Comparison of ENCODE assay signal across 24 cellular contexts in genomic region chr9:70917277-70917676, GRCh38.
"Had no signal": no experiment of that assay in that cellular context is flagged by ENCODE, and none has a peak within 500 bp of the region (broad histone marks: within the 10 kb centered on the region; RNA-seq: fewer than 3 reads in every experiment).

No MANE protein-coding gene starts in this region.

- H3K4me3 ChIP-seq: colonic mucosa, coronary artery, dorsolateral prefrontal cortex, esophagus muscularis mucosa, esophagus squamous epithelium, gastrocnemius medialis, gastroesophageal sphincter, heart left ventricle, heart right ventricle had no signal

- H3K4me3 Mint-ChIP-seq: dendritic cell treated with granulocyte-macrophage colony-stimulating factor and Interleukin-4, amounts not matched to agents 40 ng/mL and 50 ng/mL, for 4 days; effector memory CD8-positive, alpha-beta T cell; endodermal cell had no signal

- H3K36me3 ChIP-seq: colonic mucosa, esophagus muscularis mucosa, esophagus squamous epithelium, gastrocnemius medialis, gastroesophageal sphincter, heart left ventricle, heart right ventricle had no signal

- H3K27me3 ChIP-seq: colonic mucosa, dorsolateral prefrontal cortex, esophagus muscularis mucosa, esophagus squamous epithelium, foreskin keratinocyte, gastrocnemius medialis, gastroesophageal sphincter, heart left ventricle, heart right ventricle had no signal

- H3K27me3 Mint-ChIP-seq: dendritic cell treated with granulocyte-macrophage colony-stimulating factor and Interleukin-4, amounts not matched to agents 40 ng/mL and 50 ng/mL, for 4 days had no signal

- H3K27ac ChIP-seq: colonic mucosa, coronary artery, dorsolateral prefrontal cortex, epithelial cell of prostate, esophagus muscularis mucosa, esophagus squamous epithelium, foreskin keratinocyte, gastrocnemius medialis, gastroesophageal sphincter, heart left ventricle, heart right ventricle had no signal

- H3K9me3 Mint-ChIP-seq: dendritic cell treated with granulocyte-macrophage colony-stimulating factor and Interleukin-4, amounts not matched to agents 40 ng/mL and 50 ng/mL, for 4 days; endodermal cell had no signal

- H3K9me3 ChIP-seq: colonic mucosa, esophagus muscularis mucosa, esophagus squamous epithelium, gastrocnemius medialis, gastroesophageal sphincter had no signal

- H3K27ac Mint-ChIP-seq: dendritic cell treated with granulocyte-macrophage colony-stimulating factor and Interleukin-4, amounts not matched to agents 40 ng/mL and 50 ng/mL, for 4 days; effector memory CD8-positive, alpha-beta T cell; endodermal cell had no signal

- DNase-seq: colonic mucosa; cortex of kidney; dermis blood vessel endothelial cell; dorsolateral prefrontal cortex; effector CD4-positive, alpha-beta T cell; effector CD8-positive, alpha-beta T cell; effector memory CD4-positive, alpha-beta T cell; effector memory CD8-positive, alpha-beta T cell; endodermal cell; erythroblast; esophagus squamous epithelium; foreskin fibroblast; foreskin keratinocyte; foreskin melanocyte; gastrocnemius medialis; glutamatergic neuron; head of caudate nucleus; heart left ventricle; heart right ventricle had no signal

- H3K4me1 ChIP-seq: colonic mucosa, esophagus muscularis mucosa, esophagus squamous epithelium, gastrocnemius medialis, gastroesophageal sphincter, heart left ventricle, heart right ventricle had no signal
